ENCODE assay signal across 8 cellular contexts in genomic region chr1:35769759-35770446, GRCh38. TPM values are rescaled to one million over a fixed set of nuclear protein-coding genes. Genes with fewer than 3 reads are reported as not detected.
DNase-seq lines count a peak whose midpoint lies in the region; ATAC-seq and TF ChIP-seq lines count a peak whose summit lies in the region.

CLSPN (minus strand) TSS chr1:35769978; CDS start chr1:35769870, 108 bp downstream.

- no peaks in the 10 kb centered on the region for H3K4me1 ChIP-seq in BE2C

- no peaks in the 10 kb centered on the region for H3K36me3 ChIP-seq in BE2C

- TF ChIP-seq CTCF in BE2C (IDR thresholded peaks at IDR 0.05; ENCODE audit: low read depth, low read length) (no peak), coronary artery (IDR thresholded peaks at IDR 0.05) (no peak)

- H3K27me3 ChIP-seq in BE2C: no peaks in the 10 kb centered on the region

- H3K27ac ChIP-seq in coronary artery: peak within 1 kb of the TSS; percentile 75 to 87

- intact Hi-C loops in left colon (cut with DNase I, micrococcal nuclease): loop anchor here in 1 of 2 donors (5.0 kb wide), 1 partner anchor 318 kb away; no protein-coding TSS in a partner anchor

- H3K4me3 ChIP-seq in BE2C (ENCODE audit: low read depth, low read length) (peak within 1 kb of the TSS; percentile 71), coronary artery (peak within 1 kb of the TSS; percentile 86)

- no peaks in the 10 kb centered on the region for H3K9me3 ChIP-seq in BE2C

- ATAC-seq in HG03460 (IDR thresholded peaks at IDR 0.05; ENCODE audit: unreplicated experiment) (peak; percentile 86), left colon (peak; percentile 95)

- DNase-seq in BE2C: peak; percentile 94
- DNase-seq in GM19240 (ENCODE audit: insufficient read length, low spot score): peak; percentile 91
- DNase-seq in NCI-H526 (lab: John Stamatoyannopoulos, UW): peak; percentile 96 to 99
- DNase-seq in activated CD4-positive, alpha-beta T cell treated with anti-CD3 and anti-CD28 coated beads for 48 hours: peak; percentile 98
- peak; percentile 96 for DNase-seq in coronary artery (ENCODE audit: low spot score)
- DNase-seq in left colon: peak; percentile 95
- peak; percentile 97 for DNase-seq in stimulated activated CD4-positive, alpha-beta T cell treated with anti-CD3 and anti-CD28 coated beads, Interleukin-1b, Interleukin-23, amount 100 ng/mL, for 48 hours

RNA-seq across cellular contexts. Expression of gene CLSPN, which starts in this region (rescaled TPM):
- 0.57 TPM for polyA plus RNA-seq in BE2C (2012; ENCODE audit: insufficient read depth, insufficient read length, low read depth)
- 1 to 10 TPM; 1.9 to 4.3 TPM for total RNA-seq in left colon

Comparison
In these comparisons a context has a peak if more than half of its experiments do, and no peak if none do; other contexts are left out.
1. Peak in every context shown above with its lines: DNase-seq, ATAC-seq, H3K4me3 ChIP-seq and H3K27ac ChIP-seq.